In the genomic region with DNA sequence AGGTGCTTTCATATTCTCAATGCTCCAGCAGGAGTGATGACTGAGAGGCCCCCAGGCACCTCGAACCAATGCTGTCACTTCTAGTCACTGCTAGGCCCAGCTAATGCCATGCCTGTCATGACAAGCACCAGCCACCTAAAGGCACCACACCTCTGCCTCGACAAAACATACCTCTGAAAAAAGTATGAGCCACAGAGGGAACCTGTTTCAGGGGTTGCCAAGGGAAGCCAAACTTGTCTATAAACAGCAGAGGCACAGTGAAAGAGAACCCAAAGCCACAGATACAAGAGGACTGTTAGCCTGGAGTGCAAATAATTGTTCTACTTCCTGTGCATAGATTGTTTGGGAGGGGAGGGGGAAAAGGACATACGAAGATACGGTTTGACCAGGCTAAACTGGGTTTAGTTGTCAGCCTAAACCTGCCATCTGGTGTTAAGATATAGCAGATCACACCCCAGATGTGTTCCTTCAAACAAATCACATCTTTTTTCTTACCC, we compare ENCODE assay signal across 10 cellular contexts. TPM values are rescaled to one million over a fixed set of nuclear protein-coding genes. Genes with fewer than 3 reads are reported as not detected.
DNase-seq lines count a peak whose midpoint lies in the region; ATAC-seq and TF ChIP-seq lines count a peak whose summit lies in the region.
"Had no signal": no experiment of that assay in that cellular context is flagged by ENCODE, and none has a peak within 500 bp of the region (broad histone marks: within the 10 kb centered on the region; RNA-seq: fewer than 3 reads in every experiment).

No MANE protein-coding gene starts in this region.

- H3K9me2 ChIP-seq in OCI-LY7 (ENCODE audit: insufficient read depth, low read length) = no peaks in the 10 kb centered on the region

- peak overlapping the region; percentile 94 for H2BK120ac ChIP-seq in mesenchymal stem cell (ENCODE audit: low read depth, low read length)

- WGBS in mesenchymal stem cell = 56% methylated on average over 2 of the region's 4 CpGs

- H4K20me1 ChIP-seq in OCI-LY7 (ENCODE audit: insufficient read depth, low read length) = no peaks in the 10 kb centered on the region

- intact Hi-C loops in breast epithelium (cut with DNase I; ENCODE audit: low total_unique reads) = no loop called here
- intact Hi-C loops in OCI-LY7 (cut with micrococcal nuclease; ENCODE audit: unreplicated experiment) = no loop called here

- H3K18ac ChIP-seq in mesenchymal stem cell (ENCODE audit: low read depth in 1 of 2, low read length in 2 of 2) = peak overlapping the region; percentile 16 to 91

- no peaks in the 10 kb centered on the region for H3K4me1 ChIP-seq in breast epithelium
- peaks cover 8% of the 10 kb centered on the region for H3K4me1 ChIP-seq in mesenchymal stem cell (ENCODE audit: control insufficient read depth, insufficient read depth, low read depth, low read length)
- no peaks in the 10 kb centered on the region for H3K4me1 ChIP-seq in OCI-LY7 (ENCODE audit: insufficient read depth, low read length, poor library complexity, severe bottlenecking)

- POLR2A ChIA-PET in OCI-LY7 (lab: Charles Lee) = no interaction called here

- no peaks in the 10 kb centered on the region for H3K9me3 ChIP-seq in breast epithelium
- H3K9me3 ChIP-seq in mesenchymal stem cell (ENCODE audit: control insufficient read depth, low read length) = no peaks in the 10 kb centered on the region
- no peaks in the 10 kb centered on the region for H3K9me3 ChIP-seq in OCI-LY7 (ENCODE audit: low read length)

- H3K4me2 ChIP-seq in mesenchymal stem cell (ENCODE audit: low read length, poor library complexity, severe bottlenecking) = no peak overlapping the region
- H3K4me2 ChIP-seq in OCI-LY7 (ENCODE audit: low read length) = no peak overlapping the region

- no peak for ATAC-seq in GM18858 (IDR thresholded peaks at IDR 0.05; ENCODE audit: unreplicated experiment)
- ATAC-seq in activated naive CD8-positive, alpha-beta T cell treated with anti-CD3 and anti-CD28 coated beads, Interleukin-2, amount 50 U/mL, for 24 hours = no peak

- H3K27ac ChIP-seq in breast epithelium = peak overlapping the region; percentile 40 to 75
- H3K27ac ChIP-seq in mesenchymal stem cell (ENCODE audit: low read length, poor library complexity, severe bottlenecking) = no peak overlapping the region
- H3K27ac ChIP-seq in OCI-LY7 (ENCODE audit: low read depth, low read length, poor library complexity, severe bottlenecking) = no peak overlapping the region

- CTCF ChIA-PET in OCI-LY7 (lab: Charles Lee; ENCODE audit: unreplicated experiment) = no interaction called here

- peak overlapping the region in 1 of 2 experiments; percentile 23 for H3K23ac ChIP-seq in mesenchymal stem cell (ENCODE audit: low read length in 2 of 2)

- H3K27me3 ChIP-seq in breast epithelium = no peaks in the 10 kb centered on the region
- no peaks in the 10 kb centered on the region for H3K27me3 ChIP-seq in mesenchymal stem cell (ENCODE audit: control insufficient read depth in 1 of 2, insufficient read depth in 1 of 2, low read length in 2 of 2)

- H3K9me3 Mint-ChIP-seq in activated naive CD8-positive, alpha-beta T cell treated with anti-CD3 and anti-CD28 coated beads, Interleukin-2, amount 50 U/mL, for 24 hours = no peaks in the 10 kb centered on the region

- H3K9ac ChIP-seq in mesenchymal stem cell (ENCODE audit: low read length) = peak overlapping the region; percentile 79

- H3K4me3 ChIP-seq in breast epithelium = no peak overlapping the region
- H3K4me3 ChIP-seq in mesenchymal stem cell (ENCODE audit: insufficient read depth in 1 of 2, low read depth in 1 of 2, low read length in 2 of 2) = no peak overlapping the region
- no peak overlapping the region for H3K4me3 ChIP-seq in OCI-LY7 (ENCODE audit: low read depth, low read length, poor library complexity, severe bottlenecking)

- H3K4me1 Mint-ChIP-seq in activated naive CD8-positive, alpha-beta T cell treated with anti-CD3 and anti-CD28 coated beads, Interleukin-2, amount 50 U/mL, for 24 hours = no peaks in the 10 kb centered on the region

- peaks cover 15% of the 10 kb centered on the region for H3K27me3 Mint-ChIP-seq in activated naive CD8-positive, alpha-beta T cell treated with anti-CD3 and anti-CD28 coated beads, Interleukin-2, amount 50 U/mL, for 24 hours

- TF ChIP-seq CTCF in breast epithelium (IDR thresholded peaks at IDR 0.05) = no peak
- no peak for TF ChIP-seq CTCF in OCI-LY7 (conservative IDR thresholded peaks at IDR 0.05; ENCODE audit: low read length)

- no peak overlapping the region for H3K27ac Mint-ChIP-seq in activated naive CD8-positive, alpha-beta T cell treated with anti-CD3 and anti-CD28 coated beads, Interleukin-2, amount 50 U/mL, for 24 hours

- H3K36me3 ChIP-seq in breast epithelium (no peaks in the 10 kb centered on the region), mesenchymal stem cell (ENCODE audit: control insufficient read depth in 1 of 2, insufficient read depth in 2 of 2, low read depth in 1 of 2, low read length in 2 of 2) (peaks cover 0 to 25% of the 10 kb centered on the region in 2 experiments), OCI-LY7 (ENCODE audit: insufficient read depth, low read length) (no peaks in the 10 kb centered on the region)

- no TSS peak for BruUV-seq in OCI-LY7 (replicated peaks; lab: Mats Ljungman, UMichigan)

- no peaks in the 10 kb centered on the region for H3K79me2 ChIP-seq in OCI-LY7 (ENCODE audit: insufficient read depth, low read depth, low read length)

- H3K4me3 Mint-ChIP-seq in activated naive CD8-positive, alpha-beta T cell treated with anti-CD3 and anti-CD28 coated beads, Interleukin-2, amount 50 U/mL, for 24 hours = no peak overlapping the region

- DNase-seq in DMS 273 treated with DMSO at 0.1 percent for 48 hours (lab: John Stamatoyannopoulos, UW) = peak; percentile 24
- DNase-seq in NCI-H1092 treated with DMSO at 0.1 percent for 48 hours (lab: John Stamatoyannopoulos, UW) = peak; percentile 76
- DNase-seq in breast epithelium (ENCODE audit: low spot score in 2 of 2) = peak; percentile 54 to 64
- peak; percentile 67 for DNase-seq in mesenchymal stem cell
- DNase-seq in activated naive CD8-positive, alpha-beta T cell treated with anti-CD3 and anti-CD28 coated beads, Interleukin-2, amount 50 U/mL, for 24 hours = no peak
- DNase-seq in stimulated activated CD4-positive, alpha-beta T cell treated with anti-CD3 and anti-CD28 coated beads, Interleukin-2, amount 100 ng/mL, for 48 hours = no peak
- no peak for DNase-seq in OCI-LY7 (ENCODE audit: low spot score)
- DNase-seq: activated CD4-positive, CD25-positive, alpha-beta regulatory T cell; aorta had no signal

- H2AK5ac ChIP-seq in mesenchymal stem cell (ENCODE audit: low read length, severe bottlenecking) = peak overlapping the region; percentile 53

- no peaks in the 10 kb centered on the region for H3K36me3 Mint-ChIP-seq in activated naive CD8-positive, alpha-beta T cell treated with anti-CD3 and anti-CD28 coated beads, Interleukin-2, amount 50 U/mL, for 24 hours (ENCODE audit: low read depth)

- peak overlapping the region; percentile 83 to 95 for H3K4ac ChIP-seq in mesenchymal stem cell (ENCODE audit: low read depth in 1 of 2, low read length in 2 of 2)

- no peak overlapping the region for H2BK15ac ChIP-seq in mesenchymal stem cell (ENCODE audit: low read depth, poor library complexity, severe bottlenecking)

- TF ChIP-seq POLR2A in breast epithelium (IDR thresholded peaks at IDR 0.05) = no peak

- peak overlapping the region; percentile 79 to 87 for H2BK12ac ChIP-seq in mesenchymal stem cell (ENCODE audit: low read length in 2 of 2)

- peak overlapping the region in 1 of 2 experiments; percentile 78 for H3K14ac ChIP-seq in mesenchymal stem cell (ENCODE audit: low read length in 2 of 2)

- H2BK5ac ChIP-seq in mesenchymal stem cell (ENCODE audit: low read depth, low read length, poor library complexity, severe bottlenecking) = no peak overlapping the region

- H2AFZ ChIP-seq in mesenchymal stem cell (ENCODE audit: low read depth, low read length) = no peak overlapping the region
- no peak overlapping the region for H2AFZ ChIP-seq in OCI-LY7 (ENCODE audit: low read length)

- peak overlapping the region; percentile 96 for H4K8ac ChIP-seq in mesenchymal stem cell (ENCODE audit: low read length)

- H4K91ac ChIP-seq in mesenchymal stem cell (ENCODE audit: low read length) = peak overlapping the region; percentile 92

- H3K79me1 ChIP-seq in mesenchymal stem cell (replicated peaks; ENCODE audit: low read length, poor library complexity, severe bottlenecking) = peaks cover 13% of the 10 kb centered on the region

RNA-seq across cellular contexts. Expression of a gene that starts 45.9 kb away (rescaled TPM):
- total RNA-seq in breast epithelium (10 to 100 TPM; 15.8 to 21.1 (median 17.0) TPM), OCI-LY7 (2022) (not detected in 2 replicates)
- polyA plus RNA-seq in mesenchymal stem cell (2013, experiment 1 of 2) = 7.0 TPM
- polyA plus RNA-seq in mesenchymal stem cell (2013, experiment 2 of 2) = 6.8 TPM
- not detected in 2 replicates for total RNA-seq in OCI-LY7 (2014; rRNA removed; shearing (Covaris generic))

Comparison
In these comparisons a context has a peak if more than half of its experiments do, and no peak if none do; other contexts are left out.
1. DNase-seq: peak in DMS 273 treated with DMSO at 0.1 percent for 48 hours (single experiment), NCI-H1092 treated with DMSO at 0.1 percent for 48 hours (single experiment), breast epithelium (2 of 2) and mesenchymal stem cell (single experiment); none in activated naive CD8-positive, alpha-beta T cell treated with anti-CD3 and anti-CD28 coated beads, Interleukin-2, amount 50 U/mL, for 24 hours (single experiment), stimulated activated CD4-positive, alpha-beta T cell treated with anti-CD3 and anti-CD28 coated beads, Interleukin-2, amount 100 ng/mL, for 48 hours (0 of 2) and OCI-LY7 (single experiment).
2. H3K27ac ChIP-seq: peak in breast epithelium (2 of 2); none in mesenchymal stem cell (single experiment) and OCI-LY7 (single experiment).
3. RNA of a gene that starts 45.9 kb away (total RNA-seq): 15.8 to 21.1 TPM in breast epithelium; not detected in OCI-LY7; every median in the first group is over 10 times any median in the second.